9 cellular contexts compared by ENCODE assay signal in genomic region chr9:1049641-1050040, GRCh38. TPM values are rescaled to one million over a fixed set of nuclear protein-coding genes. Genes with fewer than 3 reads are reported as not detected.
DNase-seq lines count a peak whose midpoint lies in the region; ATAC-seq, FAIRE-seq and TF ChIP-seq lines count a peak whose summit lies in the region.
"Had no signal": no experiment of that assay in that cellular context is flagged by ENCODE, and none has a peak within 500 bp of the region (broad histone marks: within the 10 kb centered on the region; RNA-seq: fewer than 3 reads in every experiment).

No MANE protein-coding gene starts in this region.

- TF ChIP-seq POLR2A in HepG2 (IDR thresholded peaks at IDR 0.05; ENCODE audit: insufficient read depth in 1 of 2, low read depth in 2 of 2, low read length in 2 of 2): no peak

- POLR2A ChIA-PET in HepG2 (lab: Yijun Ruan, JAX): no interaction called here

- intact Hi-C loops in HepG2 (cut with micrococcal nuclease; ENCODE audit: unreplicated experiment): no loop called here

- no peak overlapping the region for H3K4me2 ChIP-seq in HepG2 (ENCODE audit: low read depth, low read length)

- FAIRE-seq in HepG2 (lab: Jason Lieb, UNC): no peak

- WGBS in endodermal cell (ENCODE audit: insufficient coverage in 1 of 2, insufficient read length in 1 of 2), 2 experiments: 5 to 9% methylated on average over 12 of the region's 12 CpGs
- 75% methylated on average over 12 of the region's 12 CpGs for WGBS in HepG2 (ENCODE audit: low lambda C conversion rate)

- no TSS peak for BruUV-seq in HepG2 (replicated peaks; lab: Mats Ljungman, UMichigan)

- no peak for ATAC-seq in HG03280 (IDR thresholded peaks at IDR 0.05; ENCODE audit: unreplicated experiment)
- ATAC-seq in HepG2: no peak

- H3K27me3 ChIP-seq in HUES6 (ENCODE audit: control insufficient read depth, insufficient read depth, low read length) (peaks cover 100% of the 10 kb centered on the region), endodermal cell (ENCODE audit: control insufficient read depth, insufficient read depth, low read length, poor library complexity, severe bottlenecking) (peaks cover 99% of the 10 kb centered on the region), skeletal muscle tissue (ENCODE audit: control insufficient read depth in 3 of 3, insufficient read depth in 3 of 3, low read length in 3 of 3) (peaks cover 43 to 73% (median 52%) of the 10 kb centered on the region in 3 donors), HepG2 (ENCODE audit: control insufficient read depth in 1 of 2, insufficient read depth in 2 of 2, low read length in 2 of 2) (peaks cover 0 to 18% of the 10 kb centered on the region in 2 experiments; a peak in 2 of 5 replicates)

- peaks cover 13% of the 10 kb centered on the region; the same call in 1 of the 2 replicates for H3K4me1 ChIP-seq in HUES6 (ENCODE audit: control insufficient read depth, insufficient read depth, low read length)
- H3K4me1 ChIP-seq in endodermal cell (ENCODE audit: control insufficient read depth, insufficient read depth, low read length): no peaks in the 10 kb centered on the region
- H3K4me1 ChIP-seq in skeletal muscle tissue (ENCODE audit: control insufficient read depth in 3 of 3, insufficient read depth in 3 of 3, low read length in 3 of 3): peaks cover 25 to 48% (median 33%) of the 10 kb centered on the region in 3 donors
- H3K4me1 ChIP-seq in HepG2 (ENCODE audit: insufficient read depth, low read length): no peaks in the 10 kb centered on the region

- no peak overlapping the region for H3K27ac Mint-ChIP-seq in endodermal cell

- H3K9me3 ChIP-seq in HUES6 (ENCODE audit: control insufficient read depth, insufficient read depth, low read depth, low read length) (no peaks in the 10 kb centered on the region), endodermal cell (ENCODE audit: control insufficient read depth, low read length) (no peaks in the 10 kb centered on the region), skeletal muscle tissue (ENCODE audit: control insufficient read depth in 3 of 3, low read length in 3 of 3) (peaks cover 0 to 2% (median 0%) of the 10 kb centered on the region in 3 donors), HepG2 (ENCODE audit: low read length) (no peaks in the 10 kb centered on the region)
- H3K9me3 ChIP-seq: left lung had no signal

- no peaks in the 10 kb centered on the region for H3K36me3 Mint-ChIP-seq in endodermal cell (ENCODE audit: low read depth)

- H3K27me3 Mint-ChIP-seq in endodermal cell (ENCODE audit: insufficient read depth): peaks cover 97% of the 10 kb centered on the region

- peaks cover 9% of the 10 kb centered on the region for H3K9me3 Mint-ChIP-seq in endodermal cell

- no peaks in the 10 kb centered on the region for H3K79me2 ChIP-seq in HepG2 (ENCODE audit: insufficient read depth, low read length)

- TF ChIP-seq RAD21 in HepG2 (CRISPR knock-in tag; IDR thresholded peaks at IDR 0.05): no peak

- H2AFZ ChIP-seq in HepG2 (ENCODE audit: low read length): no peak overlapping the region

- H3K9ac ChIP-seq in HUES6 (ENCODE audit: low read length) (no peak overlapping the region), endodermal cell (ENCODE audit: extremely low read depth, low read length, poor library complexity, severe bottlenecking) (no peak overlapping the region), skeletal muscle tissue (ENCODE audit: low read depth in 1 of 3, low read length in 3 of 3) (peak overlapping the region in 1 of 3 donors; percentile 40), HepG2 (ENCODE audit: insufficient read depth, low read depth, low read length) (no peak overlapping the region)

- H3K4me1 Mint-ChIP-seq in endodermal cell: peaks cover 33% of the 10 kb centered on the region

- peak overlapping the region; percentile 52 for H3K4me3 Mint-ChIP-seq in endodermal cell

- no peaks in the 10 kb centered on the region for H4K20me1 ChIP-seq in HepG2 (ENCODE audit: insufficient read depth, low read length)

- CTCF ChIA-PET in HepG2 (lab: Yijun Ruan, JAX; ENCODE audit: low intra/inter-chr PET ratio, low total read pairs): no interaction called here

- TF ChIP-seq EP300 in HepG2 (IDR thresholded peaks at IDR 0.05; ENCODE audit: low read depth in 2 of 2, low read length in 2 of 2): no peak
- TF ChIP-seq EP300 in HepG2 (CRISPR knock-in tag; IDR thresholded peaks at IDR 0.05; ENCODE audit: borderline replicate concordance): no peak

- H3K36me3 ChIP-seq in HUES6 (ENCODE audit: control insufficient read depth, insufficient read depth, low read length) (no peaks in the 10 kb centered on the region), endodermal cell (ENCODE audit: control insufficient read depth, insufficient read depth, low read length) (no peaks in the 10 kb centered on the region), skeletal muscle tissue (ENCODE audit: control insufficient read depth in 3 of 3, insufficient read depth in 3 of 3, low read length in 3 of 3) (no peaks in the 10 kb centered on the region), HepG2 (replicated peaks in 1 of 2; ENCODE audit: control insufficient read depth in 1 of 2, insufficient read depth in 2 of 2, low read length in 2 of 2) (no peaks in the 10 kb centered on the region)
- H3K36me3 ChIP-seq: left lung had no signal

- in situ Hi-C loops in HepG2 (cut with HindIII; ENCODE audit: extremely low pct_ligation_motif_present, low pct_unique_long_range_greater_than_20kb): no loop called here

- TF ChIP-seq CTCF in endodermal cell (conservative IDR thresholded peaks at IDR 0.05): no peak
- no peak for TF ChIP-seq CTCF in HepG2 (CRISPR knock-in tag; IDR thresholded peaks at IDR 0.05)

- H3K27ac ChIP-seq in HUES6 (ENCODE audit: low read depth, low read length) (no peak overlapping the region), endodermal cell (ENCODE audit: low read depth, low read length) (no peak overlapping the region), skeletal muscle tissue (ENCODE audit: low read depth, low read length) (peak overlapping the region; percentile 70), HepG2 (ENCODE audit: extremely low read length, insufficient read depth, low read length) (no peak overlapping the region)
- H3K27ac ChIP-seq: HL-60, left lung had no signal

- H3K4me3 ChIP-seq in HUES6 (ENCODE audit: low read depth, low read length) (peak overlapping the region; percentile 38), endodermal cell (ENCODE audit: low read length) (no peak overlapping the region), skeletal muscle tissue (ENCODE audit: low read length in 3 of 3) (peak overlapping the region; percentile 45 to 77 (median 71)), HepG2 (replicated peaks in 1 of 3; ENCODE audit: insufficient read depth in 1 of 3, low read depth in 2 of 3, low read length in 3 of 3) (no peak overlapping the region)

- DNase-seq in NCI-H748 treated with DMSO at 0.1 percent for 48 hours (lab: John Stamatoyannopoulos, UW) (peak; percentile 68), endodermal cell (no peak), HepG2 (ENCODE audit: low spot score) (no peak), Ammon's horn (ENCODE audit: low spot score) (no peak)

TF ChIP-seq in HepG2, 621 proteins besides CTCF, POLR2A, EP300 and RAD21:
- TF ChIP-seq SOX6 (IDR thresholded peaks at IDR 0.05) (no peak), SOX6 (CRISPR knock-in tag; IDR thresholded peaks at IDR 0.05) (no peak), ZC3H4 (CRISPR knock-in tag; IDR thresholded peaks at IDR 0.05; ENCODE audit: borderline replicate concordance) (no peak), ZNF121 (CRISPR knock-in tag; IDR thresholded peaks at IDR 0.05) (no peak), ZNF747 (CRISPR knock-in tag; IDR thresholded peaks at IDR 0.05; ENCODE audit: borderline replicate concordance) (no peak), ZNF367 (CRISPR knock-in tag; IDR thresholded peaks at IDR 0.05; ENCODE audit: borderline replicate concordance) (no peak), AHR (CRISPR knock-in tag; IDR thresholded peaks at IDR 0.05) (no peak), SIN3A (IDR thresholded peaks at IDR 0.05; ENCODE audit: borderline replicate concordance, low read depth, low read length) (no peak), FIP1L1 (IDR thresholded peaks at IDR 0.05; ENCODE audit: borderline replicate concordance, insufficient read depth, low read depth, low read length) (no peak), AKAP8 (CRISPR knock-in tag; IDR thresholded peaks at IDR 0.05) (no peak), CBX5 (CRISPR knock-in tag; IDR thresholded peaks at IDR 0.05; ENCODE audit: borderline replicate concordance) (no peak), ZNF557 (CRISPR knock-in tag; IDR thresholded peaks at IDR 0.05) (no peak)
TF ChIP-seq in HepG2: peak in this region for 0.

RNA-seq across cellular contexts. Expression of gene DMRT2, which starts 0.5 kb away (rescaled TPM):
- total RNA-seq in endodermal cell (under 1 TPM in 1 of 2 donors, not detected in 1; 0.24 TPM), skeletal muscle tissue (23.5 TPM), HepG2 (2016; rRNA removed; fragmentation: Illumina TruSeq; extraction: Trizol) (not detected in 2 replicates)
- 0.75 TPM for polyA plus RNA-seq in endodermal cell (2013, experiment 1 of 2)
- polyA plus RNA-seq in endodermal cell (2013, experiment 2 of 2): 0.58 TPM
- total RNA-seq in HepG2 (2016; cell fraction: cytosol; rRNA removed; fragmentation: Illumina TruSeq; extraction: Trizol; ENCODE audit: low read depth): not detected in 2 replicates
- total RNA-seq in HepG2 (2016; cell fraction: insoluble cytoplasmic fraction; rRNA removed; fragmentation: Illumina TruSeq; extraction: Trizol): not detected in 2 replicates
- not detected in 2 replicates for total RNA-seq in HepG2 (2016; cell fraction: membrane; rRNA removed; fragmentation: Illumina TruSeq; extraction: Trizol)
- not detected in 2 replicates for total RNA-seq in HepG2 (2016; cell fraction: nucleus; rRNA removed; fragmentation: Illumina TruSeq; extraction: Trizol)
- not detected in 2 replicates for polyA plus RNA-seq in HepG2 (2011; rRNA removed)
- not detected in 2 replicates for polyA plus RNA-seq in HepG2 (2011; cell fraction: cytosol; rRNA removed)
- polyA plus RNA-seq in HepG2 (2011; cell fraction: nucleus; rRNA removed): not detected in 2 replicates
- polyA plus RNA-seq in HepG2 (2012): not detected in 2 replicates
- not detected in 2 replicates for polyA plus RNA-seq in HepG2 (2016; cell fraction: cytosol; fragmentation: Illumina TruSeq; extraction: Trizol; ENCODE audit: low read depth)
- not detected in 2 replicates for polyA plus RNA-seq in HepG2 (2016; cell fraction: insoluble cytoplasmic fraction; fragmentation: Illumina TruSeq; extraction: Trizol; ENCODE audit: low read depth)
- polyA plus RNA-seq in HepG2 (2016; cell fraction: membrane; fragmentation: Illumina TruSeq; extraction: Trizol; ENCODE audit: low read depth): not detected in 2 replicates
- polyA plus RNA-seq in HepG2 (2016; cell fraction: nucleus; fragmentation: Illumina TruSeq; extraction: Trizol; ENCODE audit: insufficient read depth, low read depth): not detected in 2 replicates
- not detected in 2 replicates for polyA minus RNA-seq in HepG2 (2011; rRNA and poly(A)+ RNA removed; ENCODE audit: low replicate concordance)
- polyA minus RNA-seq in HepG2 (2011; cell fraction: cytosol; rRNA and poly(A)+ RNA removed): not detected in 2 replicates
- not detected in 2 replicates for polyA minus RNA-seq in HepG2 (2011; cell fraction: nucleus; rRNA and poly(A)+ RNA removed)

Comparison
In these comparisons a context has a peak if more than half of its experiments do, and no peak if none do; other contexts are left out.
1. H3K4me3 ChIP-seq: peak in HUES6 (single experiment) and skeletal muscle tissue (3 of 3); none in endodermal cell (single experiment) and HepG2 (0 of 3).
2. RNA of gene DMRT2, which starts 0.5 kb away (total RNA-seq): 23.5 TPM in skeletal muscle tissue (single experiment); 0.24 TPM in endodermal cell and not detected in HepG2; every median in the first group is over 10 times any median in the second.